In genomic region chr3:193826126-193826795, GRCh38 we compare ENCODE assay signal across 8 cellular contexts.
DNase-seq lines count a peak whose midpoint lies in the region; TF ChIP-seq lines count a peak whose summit lies in the region.

No MANE protein-coding gene starts in this region.

- no peak overlapping the region for H3K4me3 ChIP-seq in endodermal cell (ENCODE audit: low read length)

- DNase-seq in COLO668 (lab: John Stamatoyannopoulos, UW; ENCODE audit: unreplicated experiment) (peak; percentile 4), NCI-H2107 (lab: John Stamatoyannopoulos, UW) (peak; percentile 54), endodermal cell (peak; percentile 60), ecto neural progenitor cell (ENCODE audit: low spot score) (no peak), NCI-H1092 treated with DMSO at 0.1 percent for 48 hours (lab: John Stamatoyannopoulos, UW) (no peak)
- DNase-seq in activated CD4-positive, alpha-beta memory T cell treated with anti-CD3 and anti-CD28 coated beads for 36 hours = no peak
- no peak for DNase-seq in activated CD4-positive, alpha-beta T cell treated with anti-CD3 and anti-CD28 coated beads for 4 hours

- intact Hi-C loops in activated CD4-positive, alpha-beta memory T cell treated with anti-CD3 and anti-CD28 coated beads for 36 hours (cut with micrococcal nuclease) = no loop called here

- H3K9me3 ChIP-seq in endodermal cell (ENCODE audit: control insufficient read depth, low read length) = no peaks in the 10 kb centered on the region

- H3K27me3 Mint-ChIP-seq in endodermal cell (ENCODE audit: insufficient read depth) (peaks cover 3% of the 10 kb centered on the region), nephron (ENCODE audit: low read depth) (peaks cover 20% of the 10 kb centered on the region)
- H3K27me3 Mint-ChIP-seq in activated CD4-positive, alpha-beta memory T cell treated with anti-CD3 and anti-CD28 coated beads for 36 hours = peaks cover 15% of the 10 kb centered on the region

- TF ChIP-seq CTCF in endodermal cell (conservative IDR thresholded peaks at IDR 0.05) = peak; percentile 25
- TF ChIP-seq CTCF in nephron (IDR thresholded peaks at IDR 0.05; ENCODE audit: unreplicated experiment in 3 of 3) = no peak

- H3K9me3 Mint-ChIP-seq in endodermal cell = no peaks in the 10 kb centered on the region
- peaks cover 4% of the 10 kb centered on the region for H3K9me3 Mint-ChIP-seq in nephron
- H3K9me3 Mint-ChIP-seq in activated CD4-positive, alpha-beta memory T cell treated with anti-CD3 and anti-CD28 coated beads for 36 hours = no peaks in the 10 kb centered on the region

- WGBS in endodermal cell (ENCODE audit: insufficient coverage in 1 of 2, insufficient read length in 1 of 2), 2 experiments = 81 to 91% methylated on average over 9 to 12 of the region's 12 CpGs

- H3K27ac Mint-ChIP-seq in endodermal cell = no peak overlapping the region
- H3K27ac Mint-ChIP-seq in nephron = peak overlapping the region; percentile 65 to 88 (median 78)
- H3K27ac Mint-ChIP-seq in activated CD4-positive, alpha-beta memory T cell treated with anti-CD3 and anti-CD28 coated beads for 36 hours = no peak overlapping the region

- no peaks in the 10 kb centered on the region for H3K27me3 ChIP-seq in endodermal cell (ENCODE audit: control insufficient read depth, insufficient read depth, low read length, poor library complexity, severe bottlenecking)

- no peaks in the 10 kb centered on the region for H3K36me3 ChIP-seq in endodermal cell (ENCODE audit: control insufficient read depth, insufficient read depth, low read length)

- CTCF ChIA-PET in activated CD4-positive, alpha-beta memory T cell treated with anti-CD3 and anti-CD28 coated beads for 36 hours (lab: Charles Lee) = interaction anchor here (1.0 kb wide), 1 partner anchor 309 kb away, joined by 4 read pairs; the partner anchor contains the start of gene HES1

- POLR2A ChIA-PET in activated CD4-positive, alpha-beta memory T cell treated with anti-CD3 and anti-CD28 coated beads for 36 hours (lab: Charles Lee) = no interaction called here

- H3K4me1 Mint-ChIP-seq in endodermal cell (peaks cover 18% of the 10 kb centered on the region), nephron (peaks cover 42% of the 10 kb centered on the region)
- no peaks in the 10 kb centered on the region for H3K4me1 Mint-ChIP-seq in activated CD4-positive, alpha-beta memory T cell treated with anti-CD3 and anti-CD28 coated beads for 36 hours (ENCODE audit: low read depth)

- no peak overlapping the region for H3K4me3 Mint-ChIP-seq in endodermal cell
- no peak overlapping the region for H3K4me3 Mint-ChIP-seq in nephron
- no peak overlapping the region for H3K4me3 Mint-ChIP-seq in activated CD4-positive, alpha-beta memory T cell treated with anti-CD3 and anti-CD28 coated beads for 36 hours

- H3K27ac ChIP-seq in endodermal cell (ENCODE audit: low read depth, low read length) = peak overlapping the region; percentile 77

- H3K36me3 Mint-ChIP-seq in endodermal cell (ENCODE audit: low read depth) (no peaks in the 10 kb centered on the region), nephron (ENCODE audit: low read depth) (no peaks in the 10 kb centered on the region)
- H3K36me3 Mint-ChIP-seq in activated CD4-positive, alpha-beta memory T cell treated with anti-CD3 and anti-CD28 coated beads for 36 hours = no peaks in the 10 kb centered on the region

- H3K4me1 ChIP-seq in endodermal cell (ENCODE audit: control insufficient read depth, insufficient read depth, low read length) = peaks cover 11% of the 10 kb centered on the region

- H3K9ac ChIP-seq in endodermal cell (ENCODE audit: extremely low read depth, low read length, poor library complexity, severe bottlenecking) = no peak overlapping the region

Comparison
In these comparisons a context has a peak if more than half of its experiments do, and no peak if none do; other contexts are left out.
1. DNase-seq: peak in COLO668 (single experiment), NCI-H2107 (single experiment) and endodermal cell (single experiment); none in activated CD4-positive, alpha-beta memory T cell treated with anti-CD3 and anti-CD28 coated beads for 36 hours (single experiment), activated CD4-positive, alpha-beta T cell treated with anti-CD3 and anti-CD28 coated beads for 4 hours (0 of 2), ecto neural progenitor cell (single experiment) and NCI-H1092 treated with DMSO at 0.1 percent for 48 hours (single experiment).
2. H3K27ac Mint-ChIP-seq: peak in nephron (3 of 3); none in endodermal cell (single experiment) and activated CD4-positive, alpha-beta memory T cell treated with anti-CD3 and anti-CD28 coated beads for 36 hours (single experiment).